1 cellular context compared by ENCODE assay signal in genomic region chr17:8138672-8139371, GRCh38.
TF ChIP-seq lines count a peak whose summit lies in the region.

No MANE protein-coding gene starts in this region.

TF ChIP-seq in GM23338, 12 proteins besides CTCF, POLR2A, EP300 and RAD21 (continued from another document):
- TF ChIP-seq STAT1 (IDR thresholded peaks at IDR 0.05; ENCODE audit: unreplicated experiment), result no peak
- TF ChIP-seq ZNF462 (CRISPR knock-in tag; IDR thresholded peaks at IDR 0.05), result no peak
- no peak for TF ChIP-seq ZNF331 (CRISPR knock-in tag; IDR thresholded peaks at IDR 0.05; ENCODE audit: low read depth)
- no peak for TF ChIP-seq NANOG (IDR thresholded peaks at IDR 0.05; ENCODE audit: borderline replicate concordance)
- TF ChIP-seq ETS1 (IDR thresholded peaks at IDR 0.05), result peak; percentile 61; the same call in 1 of the 2 replicates
- no peak for TF ChIP-seq JUNB (IDR thresholded peaks at IDR 0.05; ENCODE audit: unreplicated experiment)
- TF ChIP-seq CREB1 (CRISPR knock-in tag; IDR thresholded peaks at IDR 0.05; ENCODE audit: low read depth), result peak; percentile 75
